Comparison of ENCODE assay signal across 19 cellular contexts in the genomic region with DNA sequence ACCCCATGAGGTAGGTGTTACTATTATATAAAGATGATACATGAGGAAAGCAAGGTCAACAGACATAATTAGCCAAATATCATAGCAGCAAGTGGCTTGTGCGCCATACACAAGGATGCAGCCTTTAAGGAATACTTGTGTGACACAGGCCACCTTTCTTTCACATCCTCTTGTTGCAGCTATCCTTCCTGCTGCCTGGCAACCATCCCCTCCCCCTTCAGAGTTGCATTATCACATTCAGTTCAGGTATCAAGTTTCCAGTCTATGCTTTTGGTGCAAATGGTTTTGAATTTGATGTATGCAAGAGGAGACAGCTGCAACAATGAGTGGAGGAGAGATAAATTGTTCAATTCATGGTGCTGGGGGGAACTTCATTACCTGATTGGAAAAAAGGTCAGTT. TPM values are rescaled to one million over a fixed set of nuclear protein-coding genes. Genes with fewer than 3 reads are reported as not detected.
DNase-seq lines count a peak whose midpoint lies in the region; ATAC-seq and TF ChIP-seq lines count a peak whose summit lies in the region.
"Had no signal": no experiment of that assay in that cellular context is flagged by ENCODE, and none has a peak within 500 bp of the region (broad histone marks: within the 10 kb centered on the region; RNA-seq: fewer than 3 reads in every experiment).

No MANE protein-coding gene starts in this region.

- H3K4me1 ChIP-seq in GM23338 (ENCODE audit: insufficient read depth) (peaks cover 3% of the 10 kb centered on the region), OCI-LY3 (ENCODE audit: low read length) (peaks cover 32% of the 10 kb centered on the region)
- H3K4me1 ChIP-seq: gastrocnemius medialis, suprapubic skin had no signal

- ATAC-seq in GM23338 = no peak
- ATAC-seq in GM19035 (IDR thresholded peaks at IDR 0.05; ENCODE audit: unreplicated experiment) = no peak
- ATAC-seq: activated T-helper 17 cell treated with anti-CD3 and anti-CD28 coated beads, Interleukin-2, amount 50 U/mL, for 72 hours; gastrocnemius medialis; left cardiac atrium had no signal

- no peak overlapping the region for H3K4me2 ChIP-seq in GM23338
- peak overlapping the region; percentile 67 for H3K4me2 ChIP-seq in OCI-LY3 (ENCODE audit: low read length)
- H3K4me2 ChIP-seq: smooth muscle cell had no signal

- H3K79me2 ChIP-seq in GM23338 (replicated peaks; ENCODE audit: insufficient read depth) (no peaks in the 10 kb centered on the region), OCI-LY3 (ENCODE audit: low read length) (no peaks in the 10 kb centered on the region)

- no peaks in the 10 kb centered on the region for H3F3A ChIP-seq in GM23338 (replicated peaks; ENCODE audit: low read depth)

- no peaks in the 10 kb centered on the region for H3K9me3 ChIP-seq in OCI-LY3 (ENCODE audit: insufficient read depth, low read length)
- H3K9me3 ChIP-seq: gastrocnemius medialis, MG63, suprapubic skin had no signal

- no peaks in the 10 kb centered on the region for H3K9me2 ChIP-seq in GM23338 (ENCODE audit: insufficient read depth)

- no peak overlapping the region for H3K4me3 Mint-ChIP-seq in GM23338
- H3K4me3 Mint-ChIP-seq: neural crest cell had no signal

- no peaks in the 10 kb centered on the region for H3K36me3 Mint-ChIP-seq in GM23338 (ENCODE audit: low read depth)

- H3K27me3 Mint-ChIP-seq in GM23338 (ENCODE audit: insufficient read depth, low read depth, poor library complexity) = peaks cover 2% of the 10 kb centered on the region
- H3K27me3 Mint-ChIP-seq: activated T-helper 17 cell treated with anti-CD3 and anti-CD28 coated beads, Interleukin-2, amount 50 U/mL, for 72 hours had no signal

- no peak for TF ChIP-seq CTCF in GM23338 (conservative IDR thresholded peaks at IDR 0.05; ENCODE audit: low read depth in 2 of 2)
- no peak for TF ChIP-seq CTCF in OCI-LY3 (IDR thresholded peaks at IDR 0.05; ENCODE audit: low read depth, low read length)

- peaks cover 21% of the 10 kb centered on the region; the same call in 2 of the 3 replicates for H3K4me1 Mint-ChIP-seq in GM23338

- H3K27me3 ChIP-seq in GM23338 (ENCODE audit: insufficient read depth) = no peaks in the 10 kb centered on the region
- H3K27me3 ChIP-seq in OCI-LY3 (ENCODE audit: low read depth, low read length) = no peaks in the 10 kb centered on the region
- H3K27me3 ChIP-seq: gastrocnemius medialis, MG63, suprapubic skin had no signal

- H3K4me3 ChIP-seq in GM23338 = no peak overlapping the region
- no peak overlapping the region for H3K4me3 ChIP-seq in OCI-LY3 (ENCODE audit: low read length)
- H3K4me3 ChIP-seq: gastrocnemius medialis, MG63, smooth muscle cell, suprapubic skin had no signal

- no peak overlapping the region for H3K9ac ChIP-seq in OCI-LY3 (ENCODE audit: low read length)

- H4K20me1 ChIP-seq in GM23338 (replicated peaks; ENCODE audit: insufficient read depth) (no peaks in the 10 kb centered on the region), OCI-LY3 (ENCODE audit: insufficient read depth, low read length) (no peaks in the 10 kb centered on the region)

- H3K9me3 Mint-ChIP-seq in GM23338 = no peaks in the 10 kb centered on the region; the same call in 2 of the 3 replicates
- H3K9me3 Mint-ChIP-seq: activated T-helper 17 cell treated with anti-CD3 and anti-CD28 coated beads, Interleukin-2, amount 50 U/mL, for 72 hours; neural crest cell had no signal

- peak; percentile 1 for DNase-seq in DMS153 (lab: John Stamatoyannopoulos, UW)
- peak; percentile 19 for DNase-seq in GM23338 (ENCODE audit: low spot score)
- DNase-seq in NCI-H1930 (lab: John Stamatoyannopoulos, UW) = peak; percentile 4 to 8
- DNase-seq in stimulated activated CD4-positive, alpha-beta T cell treated with anti-CD3 and anti-CD28 coated beads, Interleukin-12 subunit alpha, Interleukin-12 subunit beta, amount 100 ng/mL, for 4 hours = no peak
- no peak for DNase-seq in EL
- no peak for DNase-seq in erythroblast (lab: John Stamatoyannopoulos, UW)
- DNase-seq: activated CD4-positive, CD25-positive, alpha-beta regulatory T cell; gastrocnemius medialis; left cardiac atrium; MG63; midbrain; NCI-H226; SHP77 treated with DMSO at 0.1 percent for 48 hours had no signal

- H3K36me3 ChIP-seq in GM23338 (ENCODE audit: insufficient read depth) (no peaks in the 10 kb centered on the region), OCI-LY3 (replicated peaks; ENCODE audit: low read depth, low read length) (no peaks in the 10 kb centered on the region)
- H3K36me3 ChIP-seq: gastrocnemius medialis, MG63, suprapubic skin had no signal

- H3K27ac ChIP-seq in GM23338 (ENCODE audit: low read depth) (no peak overlapping the region), OCI-LY3 (ENCODE audit: low read length) (no peak overlapping the region)
- H3K27ac ChIP-seq: gastrocnemius medialis, suprapubic skin had no signal

- H3K27ac Mint-ChIP-seq in GM23338 = no peak overlapping the region

- H2AFZ ChIP-seq in GM23338 (no peak overlapping the region), OCI-LY3 (ENCODE audit: low read depth, low read length) (no peak overlapping the region)

- TF ChIP-seq POLR2A in erythroblast (IDR thresholded peaks at IDR 0.05; ENCODE audit: low read length) = no peak

TF ChIP-seq in GM23338, 12 proteins besides CTCF, POLR2A, EP300 and RAD21 (continues in another document):
- TF ChIP-seq CREB1 (CRISPR knock-in tag; IDR thresholded peaks at IDR 0.05; ENCODE audit: low read depth) (no peak), POLR2AphosphoS5 (IDR thresholded peaks at IDR 0.05; ENCODE audit: low read depth) (no peak), ETS1 (IDR thresholded peaks at IDR 0.05) (no peak), ZNF114 (CRISPR knock-in tag; IDR thresholded peaks at IDR 0.05) (no peak), EZH2 (IDR thresholded peaks at IDR 0.05; ENCODE audit: low read depth, unreplicated experiment) (no peak), STAT1 (IDR thresholded peaks at IDR 0.05; ENCODE audit: unreplicated experiment) (no peak), EZH2phosphoT487 (IDR thresholded peaks at IDR 0.05; ENCODE audit: unreplicated experiment) (no peak)

RNA-seq across cellular contexts. Expression of gene ZCCHC18, which starts 6.4 kb away (rescaled TPM):
- 4.4 and 4.7 TPM in 2 replicates for total RNA-seq in GM23338 (2014; rRNA removed; shearing (Covaris generic))
- 3.4 and 4.9 TPM in 2 replicates for polyA plus RNA-seq in GM23338 (2016; fragmentation: Nextera tagmentation; extraction: Ambion mirVana)
- total RNA-seq: gastrocnemius medialis, smooth muscle cell had no signal

RNA-seq across cellular contexts. Expression of gene SLC25A53, which starts 38.0 kb away (rescaled TPM):
- total RNA-seq in GM23338 (2014; rRNA removed; shearing (Covaris generic)) = 2.2 and 3.7 TPM in 2 replicates
- polyA plus RNA-seq in GM23338 (2016; fragmentation: Nextera tagmentation; extraction: Ambion mirVana) = 2.4 and 3.7 TPM in 2 replicates

RNA-seq across cellular contexts. Expression of gene TMSB15C, which starts 42.7 kb away (rescaled TPM):
- total RNA-seq in GM23338 (2014; rRNA removed; shearing (Covaris generic)) = 3.9 and 5.8 TPM in 2 replicates
- 1.0 and 1.1 TPM in 2 replicates for polyA plus RNA-seq in GM23338 (2016; fragmentation: Nextera tagmentation; extraction: Ambion mirVana)

RNA-seq across cellular contexts. Expression of gene FAM199X, which starts 47.5 kb away (rescaled TPM):
- 16.1 and 18.7 TPM in 2 replicates for total RNA-seq in GM23338 (2014; rRNA removed; shearing (Covaris generic))
- 9.1 and 11.0 TPM in 2 replicates for polyA plus RNA-seq in GM23338 (2016; fragmentation: Nextera tagmentation; extraction: Ambion mirVana)

Comparison
In these comparisons a context has a peak if more than half of its experiments do, and no peak if none do; other contexts are left out.
1. DNase-seq: peak in DMS153 (single experiment), GM23338 (single experiment) and NCI-H1930 (2 of 2); none in stimulated activated CD4-positive, alpha-beta T cell treated with anti-CD3 and anti-CD28 coated beads, Interleukin-12 subunit alpha, Interleukin-12 subunit beta, amount 100 ng/mL, for 4 hours (single experiment), EL (single experiment) and erythroblast (0 of 2).